ENCODE assay signal across 16 cellular contexts in genomic region chr19:5824791-5825577, GRCh38. TPM values are rescaled to one million over a fixed set of nuclear protein-coding genes. Genes with fewer than 3 reads are reported as not detected.
A peak's percentile ranks its signal among the peaks of the same experiment; 100 is the strongest.
DNase-seq lines count a peak whose midpoint lies in the region; ATAC-seq and TF ChIP-seq lines count a peak whose summit lies in the region.
"Had no signal": no experiment of that assay in that cellular context is flagged by ENCODE, and none has a peak within 500 bp of the region (broad histone marks: within the 10 kb centered on the region; RNA-seq: fewer than 3 reads in every experiment).

No MANE protein-coding gene starts in this region.

- H3K4me3 ChIP-seq in WERI-Rb-1 (ENCODE audit: low read depth, low read length) (no peak overlapping the region), neuronal stem cell (ENCODE audit: low read length in 2 of 2) (peak overlapping the region in 1 of 2 donors; percentile 58)
- H3K4me3 ChIP-seq: GM12878, GM23248 had no signal

- no peak overlapping the region for H2AFZ ChIP-seq in neuronal stem cell (ENCODE audit: low read length)
- H2AFZ ChIP-seq: GM23248 had no signal

- DNase-seq in COLO829 (ENCODE audit: low spot score) (peak; percentile 55), WERI-Rb-1 (peak; percentile 76), neuronal stem cell (ENCODE audit: low spot score) (no peak), GM13976 (ENCODE audit: low spot score) (no peak), DMS114 treated with DMSO at 0.1 percent for 48 hours (lab: John Stamatoyannopoulos, UW; ENCODE audit: unreplicated experiment) (no peak)
- DNase-seq: Caco-2, DMS79, GM23248, NCI-H1417 treated with DMSO at 0.1 percent for 48 hours, NCI-H2081, NCI-H2227 treated with DMSO at 0.1 percent for 48 hours, NCI-H524 treated with DMSO at 0.1 percent for 48 hours, PC-3 had no signal

- no peak overlapping the region for H3K4ac ChIP-seq in neuronal stem cell (ENCODE audit: low read length)

- H2BK5ac ChIP-seq in neuronal stem cell (ENCODE audit: low read length) = no peak overlapping the region

- H3K9me3 ChIP-seq in WERI-Rb-1 (ENCODE audit: severe bottlenecking) = no peaks in the 10 kb centered on the region
- H3K9me3 ChIP-seq in neuronal stem cell (replicated peaks in 1 of 2; ENCODE audit: control insufficient read depth in 2 of 2, insufficient read depth in 1 of 2, low read depth in 1 of 2, low read length in 2 of 2) = peaks cover 0 to 3% of the 10 kb centered on the region in 2 donors
- H3K9me3 ChIP-seq: Caco-2 had no signal

- H3K23ac ChIP-seq in neuronal stem cell (ENCODE audit: low read depth, low read length, poor library complexity) = peak overlapping the region; percentile 55

- H3K27ac ChIP-seq in WERI-Rb-1 = no peak overlapping the region
- no peak overlapping the region for H3K27ac ChIP-seq in neuronal stem cell (replicated peaks; ENCODE audit: low read length)
- H3K27ac ChIP-seq: GM23248 had no signal

- H4K91ac ChIP-seq in neuronal stem cell (ENCODE audit: low read depth, low read length, poor library complexity) = no peak overlapping the region

- no peaks in the 10 kb centered on the region for H3K79me1 ChIP-seq in neuronal stem cell (ENCODE audit: low read depth, low read length)

- H3K4me2 ChIP-seq in neuronal stem cell (ENCODE audit: insufficient read depth, low read length, poor library complexity, severe bottlenecking) = no peak overlapping the region

- H2BK15ac ChIP-seq in neuronal stem cell (ENCODE audit: low read length) = no peak overlapping the region

- H2AK5ac ChIP-seq in neuronal stem cell (ENCODE audit: low read depth, low read length) = peak overlapping the region; percentile 75

- H2BK120ac ChIP-seq in neuronal stem cell (ENCODE audit: low read depth, low read length) = no peak overlapping the region

- in situ Hi-C loops in GM13976 (cut with MboI; ENCODE audit: low sequenced_read_pairs, unreplicated experiment) = no loop called here

- ATAC-seq in GM21447 (IDR thresholded peaks at IDR 0.05; ENCODE audit: unreplicated experiment) = no peak
- ATAC-seq: GM12878, PC-3 had no signal

- TF ChIP-seq CTCF in WERI-Rb-1 (IDR thresholded peaks at IDR 0.05; ENCODE audit: low read depth, low read length) (no peak), GM13976 (IDR thresholded peaks at IDR 0.05; ENCODE audit: borderline replicate concordance, control extremely low read depth, extremely low read depth, insufficient read depth, missing control alignments) (no peak)

- no peak overlapping the region for H3K9ac ChIP-seq in neuronal stem cell (ENCODE audit: low read depth, low read length, poor library complexity)
- H3K9ac ChIP-seq: GM23248 had no signal

- H3K14ac ChIP-seq in neuronal stem cell (ENCODE audit: low read length) = no peak overlapping the region

- H3K27me3 ChIP-seq in WERI-Rb-1 (ENCODE audit: insufficient read depth, low read depth, severe bottlenecking) = no peaks in the 10 kb centered on the region
- H3K27me3 ChIP-seq in neuronal stem cell (ENCODE audit: control insufficient read depth in 3 of 3, insufficient read depth in 3 of 3, low read depth in 1 of 3, low read length in 3 of 3) = peaks cover 0 to 5% (median 0%) of the 10 kb centered on the region in 3 experiments

- H3K18ac ChIP-seq in neuronal stem cell (ENCODE audit: low read length) = no peak overlapping the region

- no CpG with 5 or more reads among the region's 33 CpGs for WGBS in neuronal stem cell (ENCODE audit: extremely low coverage in 2 of 2, insufficient read length in 2 of 2, insufficient replicate concordance in 1 of 2), 2 donors

- H2BK12ac ChIP-seq in neuronal stem cell (ENCODE audit: low read length) = peak overlapping the region; percentile 41

- H3K4me1 ChIP-seq in neuronal stem cell (ENCODE audit: control insufficient read depth in 2 of 2, insufficient read depth in 1 of 2, low read depth in 1 of 2, low read length in 2 of 2) = peaks cover 0 to 24% of the 10 kb centered on the region in 2 donors

- H4K8ac ChIP-seq in neuronal stem cell (ENCODE audit: low read depth, low read length) = no peak overlapping the region

- H3K36me3 ChIP-seq in WERI-Rb-1 (no peaks in the 10 kb centered on the region), neuronal stem cell (replicated peaks in 1 of 2; ENCODE audit: control insufficient read depth in 2 of 2, insufficient read depth in 2 of 2, low read length in 2 of 2) (no peaks in the 10 kb centered on the region)

RNA-seq across cellular contexts. Expression of gene FUT6, which starts 14.5 kb away (rescaled TPM):
- 0.11 TPM for polyA plus RNA-seq in neuronal stem cell (2013, experiment 1 of 2)
- 0.06 TPM for polyA plus RNA-seq in neuronal stem cell (2013, experiment 2 of 2)
- polyA plus RNA-seq: GM12878, GM23248 had no signal

RNA-seq across cellular contexts. Expression of gene NRTN, which starts 20.1 kb away (rescaled TPM):
- 8.2 TPM for polyA plus RNA-seq in neuronal stem cell (2013, experiment 1 of 2)
- polyA plus RNA-seq in neuronal stem cell (2013, experiment 2 of 2) = 7.9 TPM
- polyA plus RNA-seq: GM12878, GM23248, IgD-negative memory B cell had no signal

RNA-seq across cellular contexts. Expression of gene FUT3, which starts 26.3 kb away (rescaled TPM):
- polyA plus RNA-seq in neuronal stem cell (2013, experiment 1 of 2) = 1.4 TPM
- 1.3 TPM for polyA plus RNA-seq in neuronal stem cell (2013, experiment 2 of 2)
- polyA plus RNA-seq: GM23248, IgD-negative memory B cell had no signal

RNA-seq across cellular contexts. Expression of gene DUS3L, which starts 34.0 kb away (rescaled TPM):
- polyA plus RNA-seq in neuronal stem cell (2013, experiment 1 of 2) = 11.6 TPM
- polyA plus RNA-seq in neuronal stem cell (2013, experiment 2 of 2) = 10.8 TPM

RNA-seq across cellular contexts. Expression of gene PRR22, which starts 40.4 kb away (rescaled TPM):
- 0.68 TPM for polyA plus RNA-seq in neuronal stem cell (2013, experiment 1 of 2)
- polyA plus RNA-seq in neuronal stem cell (2013, experiment 2 of 2) = 0.62 TPM
- polyA plus RNA-seq: IgD-negative memory B cell had no signal

Comparison
In these comparisons a context has a peak if more than half of its experiments do, and no peak if none do; other contexts are left out.
1. DNase-seq: peak in COLO829 (single experiment) and WERI-Rb-1 (single experiment); none in neuronal stem cell (single experiment), GM13976 (single experiment) and DMS114 treated with DMSO at 0.1 percent for 48 hours (single experiment).